In the genomic region with DNA sequence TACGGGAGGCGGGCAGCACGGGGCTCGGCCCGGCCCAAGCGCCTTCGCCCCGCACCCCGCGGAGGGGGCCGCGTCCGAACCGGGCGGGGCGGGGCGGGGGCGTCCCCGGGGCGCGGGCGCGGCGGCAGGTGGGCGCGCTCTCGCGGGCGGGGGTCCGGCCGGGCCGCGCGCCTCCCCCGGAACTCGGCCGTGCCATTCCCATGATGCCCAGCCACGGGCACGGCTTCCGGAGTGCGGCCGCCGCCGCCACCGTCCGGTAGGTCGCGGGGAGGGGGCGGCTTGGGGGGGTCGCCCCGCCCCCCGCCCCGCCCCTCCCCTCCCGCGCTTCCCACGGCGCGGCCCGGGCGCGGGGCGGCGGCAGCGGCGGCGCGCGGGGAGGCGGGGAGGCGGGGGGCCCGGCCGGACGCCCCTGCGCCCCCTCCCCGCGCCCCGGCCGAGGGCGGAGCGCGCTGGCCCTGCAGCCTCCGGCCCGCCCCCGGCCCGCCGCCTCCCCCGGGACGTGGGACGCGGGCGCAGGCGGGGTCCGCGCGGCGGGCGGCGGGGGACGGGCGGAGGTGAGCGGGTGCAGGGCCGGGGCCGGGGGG, we compare ENCODE assay signal across 8 cellular contexts. TPM values are rescaled to one million over a fixed set of nuclear protein-coding genes. Genes with fewer than 3 reads are reported as not detected.
A peak's percentile ranks its signal among the peaks of the same experiment; 100 is the strongest.
DNase-seq lines count a peak whose midpoint lies in the region; ATAC-seq and TF ChIP-seq lines count a peak whose summit lies in the region.

PPP1R26 (plus strand) TSS at position 314 of the 584 bp plus-strand sequence. CDS start 4,729 bp downstream, outside the sequence.

- H3K4me1 ChIP-seq in SJSA1 (replicated peaks): peaks cover 13% of the 10 kb centered on the region

- no peak within 1 kb of the TSS for H3K27ac ChIP-seq in SJSA1

- no peaks in the 10 kb centered on the region for H3K9me3 ChIP-seq in SJSA1 (replicated peaks)

- TF ChIP-seq CTCF in fibroblast of mammary gland (conservative IDR thresholded peaks at IDR 0.05; ENCODE audit: control insufficient read depth, insufficient read depth, low read depth, low read length) (no peak), natural killer cell (IDR thresholded peaks at IDR 0.05) (no peak)

- peaks cover 0 to 8% of the 10 kb centered on the region in 2 donors for H3K27me3 Mint-ChIP-seq in natural killer cell (ENCODE audit: low read depth in 2 of 2)

- peak within 1 kb of the TSS; percentile 97 for H3K4me3 Mint-ChIP-seq in natural killer cell

- H3K4me1 Mint-ChIP-seq in natural killer cell: peaks cover 5 to 9% of the 10 kb centered on the region in 2 donors

- DNase-seq in NCI-H510A treated with DMSO at 0.1 percent for 48 hours (lab: John Stamatoyannopoulos, UW): peak; percentile 11
- DNase-seq in NCI-H510A (lab: John Stamatoyannopoulos, UW): no peak
- DNase-seq in SJSA1 (ENCODE audit: low read depth in 1 of 2, low spot score in 2 of 2): no peak
- no peak for DNase-seq in fibroblast of mammary gland (ENCODE audit: low read depth)
- no peak for DNase-seq in natural killer cell
- DNase-seq in stimulated activated CD8-positive, alpha-beta memory T cell treated with anti-CD3 and anti-CD28 coated beads, Interleukin-4, amount 100 ng/mL, for 48 hours: no peak
- no peak for DNase-seq in GM19238 (ENCODE audit: insufficient read length, low spot score)

- H3K27me3 ChIP-seq in SJSA1 (replicated peaks): no peaks in the 10 kb centered on the region

- peak; percentile 6 to 24 (median 16) for ATAC-seq in natural killer cell
- ATAC-seq in activated CD4-positive, CD25-positive, alpha-beta regulatory T cell treated with anti-CD3 and anti-CD28 coated beads, Interleukin-2, amount 50 U/mL, for 24 hours: no peak

- H3K36me3 ChIP-seq in SJSA1: peaks cover 13% of the 10 kb centered on the region

- H3K4me3 ChIP-seq in SJSA1 (peak within 1 kb of the TSS; percentile 87), fibroblast of mammary gland (ENCODE audit: control insufficient read depth, low read depth, low read length) (peak within 1 kb of the TSS; percentile 65)

- H3K9me3 Mint-ChIP-seq in natural killer cell: no peaks in the 10 kb centered on the region

- intact Hi-C loops in natural killer cell (cut with micrococcal nuclease): no loop called here

- no peaks in the 10 kb centered on the region for H3K36me3 Mint-ChIP-seq in natural killer cell

- H3K27ac Mint-ChIP-seq in natural killer cell: peak within 1 kb of the TSS; percentile 53 to 79

RNA-seq across cellular contexts. Expression of gene PPP1R26, which starts in this region (rescaled TPM):
- 11.0 and 16.8 TPM in 2 replicates for total RNA-seq in SJSA1 (2014; rRNA removed; shearing (Covaris generic))
- total RNA-seq in natural killer cell: 1 to 10 TPM; 3.2 to 5.3 (median 3.6) TPM

Comparison
In these comparisons a context has a peak if more than half of its experiments do, and no peak if none do; other contexts are left out.
1. ATAC-seq: peak in natural killer cell (3 of 3); none in activated CD4-positive, CD25-positive, alpha-beta regulatory T cell treated with anti-CD3 and anti-CD28 coated beads, Interleukin-2, amount 50 U/mL, for 24 hours (0 of 2).